Comparison of ENCODE assay signal across 9 cellular contexts in genomic region chr5:39283231-39283818, GRCh38.
DNase-seq lines count a peak whose midpoint lies in the region; ATAC-seq and TF ChIP-seq lines count a peak whose summit lies in the region.
"Had no signal": no experiment of that assay in that cellular context is flagged by ENCODE, and none has a peak within 500 bp of the region (broad histone marks: within the 10 kb centered on the region; RNA-seq: fewer than 3 reads in every experiment).

No MANE protein-coding gene starts in this region.

- peaks cover 13% of the 10 kb centered on the region for H3K4me1 Mint-ChIP-seq in WTC11

- no peaks in the 10 kb centered on the region for H3K27me3 Mint-ChIP-seq in WTC11 (ENCODE audit: low read depth)

- H3K27me3 ChIP-seq in left lung = no peaks in the 10 kb centered on the region

- H3K4me3 ChIP-seq in HFF-Myc (replicated peaks; ENCODE audit: low read depth, low read length) (no peak overlapping the region), choroid plexus epithelial cell (ENCODE audit: low read depth, low read length) (no peak overlapping the region), left lung (no peak overlapping the region)
- H3K4me3 ChIP-seq: skin epidermis had no signal

- POLR2A ChIA-PET in WTC11 (lab: Charles Lee) = interaction anchor here (0.5 kb wide), 1 partner anchor 695 kb away, joined by 7 read pairs; no protein-coding TSS in a partner anchor

- DNase-seq in NCI-H146 (lab: John Stamatoyannopoulos, UW) = peak; percentile 45
- no peak for DNase-seq in NCI-H146 treated with DMSO at 0.1 percent for 48 hours (lab: John Stamatoyannopoulos, UW; ENCODE audit: unreplicated experiment)
- DNase-seq in HFF-Myc (ENCODE audit: extremely low read depth, low read depth) = peak; percentile 31
- peak; percentile 67 for DNase-seq in MV-4-11 (lab: John Stamatoyannopoulos, UW)
- peak; percentile 18 for DNase-seq in WTC11 (ENCODE audit: low spot score)
- DNase-seq in choroid plexus epithelial cell (ENCODE audit: low read depth) = peak; percentile 88
- no peak for DNase-seq in left lung
- DNase-seq in stimulated activated CD8-positive, alpha-beta memory T cell treated with anti-CD3 and anti-CD28 coated beads, Interleukin-4, amount 100 ng/mL, for 1 hour (ENCODE audit: low read depth in 2 of 2, low spot score in 1 of 2) = peak; percentile 23 to 33

- H3K36me3 ChIP-seq in left lung = no peaks in the 10 kb centered on the region

- no peak overlapping the region for H3K4me3 Mint-ChIP-seq in WTC11

- H3K9me3 Mint-ChIP-seq in WTC11 = peaks cover 36% of the 10 kb centered on the region

- peaks cover 26% of the 10 kb centered on the region for H3K36me3 Mint-ChIP-seq in WTC11

- ATAC-seq in WTC11 (peak; percentile 100), left lung (peak; percentile 96)

- CTCF ChIA-PET in WTC11 (lab: Charles Lee) = interaction anchor here (0.5 to 1.5 kb wide), 17 partner anchors 13 to 474 kb away, joined by 3 to 13 read pairs (median 3); partner anchors contain the start of gene FYB1

- TF ChIP-seq CTCF in HFF-Myc (IDR thresholded peaks at IDR 0.05; ENCODE audit: low read depth, low read length, missing control alignments) (peak; percentile 66), WTC11 (IDR thresholded peaks at IDR 0.05) (peak; percentile 42; the same call in 1 of the 2 replicates), choroid plexus epithelial cell (conservative IDR thresholded peaks at IDR 0.05; ENCODE audit: low read depth, low read length) (peak; percentile 83), left lung (IDR thresholded peaks at IDR 0.05) (peak; percentile 59 to 61)

- intact Hi-C loops in left lung (cut with DNase I) = loop anchor here in 1 of 2 donors (10.0 kb wide), 1 partner anchor 69 kb away; the partner anchor contains the start of gene FYB1

- H3K27ac ChIP-seq in left lung = no peak overlapping the region

- peak overlapping the region; percentile 37; the same call in 1 of the 2 replicates for H3K27ac Mint-ChIP-seq in WTC11

- H3K9me3 ChIP-seq in left lung = peaks cover 0 to 2% of the 10 kb centered on the region in 2 donors

- H3K4me1 ChIP-seq in left lung = peaks cover 0 to 13% of the 10 kb centered on the region in 2 donors

TF ChIP-seq in WTC11, 78 proteins besides CTCF, POLR2A, EP300 and RAD21 (continues in another document):
- no peak for TF ChIP-seq ZBTB21 (CRISPR knock-in tag; IDR thresholded peaks at IDR 0.05; ENCODE audit: borderline replicate concordance)
- TF ChIP-seq PRDM15 (CRISPR knock-in tag; IDR thresholded peaks at IDR 0.05) = no peak
- no peak for TF ChIP-seq ATF6 (CRISPR knock-in tag; IDR thresholded peaks at IDR 0.05)
- TF ChIP-seq AFF4 (CRISPR knock-in tag; IDR thresholded peaks at IDR 0.05; ENCODE audit: borderline replicate concordance) = no peak
- TF ChIP-seq HMGXB4 (CRISPR knock-in tag; IDR thresholded peaks at IDR 0.05) = no peak
- TF ChIP-seq GABPB1 (CRISPR knock-in tag; IDR thresholded peaks at IDR 0.05) = no peak
- no peak for TF ChIP-seq JUN (CRISPR knock-in tag; IDR thresholded peaks at IDR 0.05)
- no peak for TF ChIP-seq ZBTB43 (CRISPR knock-in tag; IDR thresholded peaks at IDR 0.05)
- no peak for TF ChIP-seq NFE2L1 (CRISPR knock-in tag; IDR thresholded peaks at IDR 0.05)

Comparison
In these comparisons a context has a peak if more than half of its experiments do, and no peak if none do; other contexts are left out.
1. DNase-seq: peak in NCI-H146 (single experiment), HFF-Myc (single experiment), MV-4-11 (single experiment), WTC11 (single experiment), choroid plexus epithelial cell (single experiment) and stimulated activated CD8-positive, alpha-beta memory T cell treated with anti-CD3 and anti-CD28 coated beads, Interleukin-4, amount 100 ng/mL, for 1 hour (2 of 2); none in NCI-H146 treated with DMSO at 0.1 percent for 48 hours (single experiment) and left lung (0 of 2).
2. Peak in every context shown above with its lines, with median percentiles within 50 percentile points of each other: CTCF ChIP-seq.